Comparison of ENCODE assay signal across 8 cellular contexts in the genomic region with DNA sequence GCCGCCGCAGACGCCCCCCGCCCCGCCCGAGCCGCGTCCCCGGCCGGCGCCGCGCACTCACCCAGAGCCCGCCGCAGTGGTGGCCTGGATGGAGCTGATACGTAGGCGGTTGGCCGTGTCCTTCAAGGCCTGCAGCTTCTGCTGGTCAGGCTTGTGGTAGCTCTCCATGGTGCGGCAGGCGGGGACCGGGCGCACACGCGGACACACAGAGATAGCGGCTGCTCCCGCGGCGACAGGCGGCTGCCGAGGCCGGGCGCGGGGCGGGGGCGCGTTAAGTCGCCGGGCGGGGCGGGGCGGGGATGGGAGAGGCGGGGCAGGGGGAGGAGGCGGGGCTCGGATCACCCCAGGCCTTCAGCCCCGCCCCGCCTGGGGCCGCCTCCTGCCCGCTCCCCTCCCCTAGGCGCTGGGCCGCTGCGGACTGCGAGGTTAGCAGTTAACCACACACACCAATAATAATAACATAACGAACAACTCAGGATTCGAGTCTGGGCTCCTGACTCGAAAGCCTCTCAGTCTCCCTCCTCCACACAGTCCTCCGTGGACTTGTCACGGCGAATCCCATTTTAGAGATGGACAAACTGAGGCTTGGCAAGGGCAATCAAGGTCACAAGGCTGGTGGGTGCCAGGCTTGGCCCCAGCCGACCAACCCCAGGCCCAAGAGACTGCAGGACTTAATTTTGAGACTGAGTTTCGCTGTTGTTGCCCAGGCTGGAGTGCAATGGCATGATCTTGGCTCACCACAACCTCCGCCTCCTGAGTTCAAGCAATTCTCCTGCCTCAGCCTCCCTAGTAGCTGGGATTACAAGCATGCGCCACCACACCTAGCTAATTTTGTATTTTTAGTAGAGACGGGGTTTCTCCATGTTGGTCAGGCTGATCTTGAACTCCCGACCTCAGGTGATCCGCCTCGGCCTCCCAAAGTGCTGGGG.
A peak's percentile ranks its signal among the peaks of the same experiment; 100 is the strongest.
DNase-seq lines count a peak whose midpoint lies in the region; ATAC-seq lines count a peak whose summit lies in the region.

A gene with protein sequence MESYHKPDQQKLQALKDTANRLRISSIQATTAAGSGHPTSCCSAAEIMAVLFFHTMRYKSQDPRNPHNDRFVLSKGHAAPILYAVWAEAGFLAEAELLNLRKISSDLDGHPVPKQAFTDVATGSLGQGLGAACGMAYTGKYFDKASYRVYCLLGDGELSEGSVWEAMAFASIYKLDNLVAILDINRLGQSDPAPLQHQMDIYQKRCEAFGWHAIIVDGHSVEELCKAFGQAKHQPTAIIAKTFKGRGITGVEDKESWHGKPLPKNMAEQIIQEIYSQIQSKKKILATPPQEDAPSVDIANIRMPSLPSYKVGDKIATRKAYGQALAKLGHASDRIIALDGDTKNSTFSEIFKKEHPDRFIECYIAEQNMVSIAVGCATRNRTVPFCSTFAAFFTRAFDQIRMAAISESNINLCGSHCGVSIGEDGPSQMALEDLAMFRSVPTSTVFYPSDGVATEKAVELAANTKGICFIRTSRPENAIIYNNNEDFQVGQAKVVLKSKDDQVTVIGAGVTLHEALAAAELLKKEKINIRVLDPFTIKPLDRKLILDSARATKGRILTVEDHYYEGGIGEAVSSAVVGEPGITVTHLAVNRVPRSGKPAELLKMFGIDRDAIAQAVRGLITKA (minus strand): TSS at position 248 of the 929 bp plus-strand sequence. CDS start 80 bp downstream, at position 168.

- ATAC-seq in GM19035 (IDR thresholded peaks at IDR 0.05; ENCODE audit: unreplicated experiment) (peak; percentile 59), HG03342 (IDR thresholded peaks at IDR 0.05; ENCODE audit: unreplicated experiment) (peak; percentile 57)

- DNase-seq in Ammon's horn (ENCODE audit: low spot score) (peak; percentile 94), NCI-H82 (lab: John Stamatoyannopoulos, UW) (peak; percentile 92), medulla oblongata (ENCODE audit: extremely low spot score) (peak; percentile 93)
- peak; percentile 25 to 69 for DNase-seq in activated CD8-positive, alpha-beta memory T cell treated with anti-CD3 and anti-CD28 coated beads for 1 hour (ENCODE audit: extremely low read depth in 1 of 2, low read depth in 1 of 2)
- DNase-seq in effector CD8-positive, alpha-beta T cell (lab: John Stamatoyannopoulos, UW): peak; percentile 73
- DNase-seq in stimulated activated CD4-positive, alpha-beta T cell treated with anti-CD3 and anti-CD28 coated beads, TNF-alpha, amount 100 ng/mL, for 48 hours (ENCODE audit: low read depth in 3 of 3): peak; percentile 61 to 83 (median 68)

Comparison
In these comparisons a context has a peak if more than half of its experiments do, and no peak if none do; other contexts are left out.
1. Peak in every context shown above with its lines: DNase-seq and ATAC-seq.